9 cellular contexts compared by ENCODE assay signal in genomic region chr1:113456967-113457366, GRCh38.
DNase-seq lines count a peak whose midpoint lies in the region; ATAC-seq and TF ChIP-seq lines count a peak whose summit lies in the region.
"Had no signal": no experiment of that assay in that cellular context is flagged by ENCODE, and none has a peak within 500 bp of the region (broad histone marks: within the 10 kb centered on the region; RNA-seq: fewer than 3 reads in every experiment).

No MANE protein-coding gene starts in this region.

- DNase-seq in H4 (ENCODE audit: low spot score): peak; percentile 84
- DNase-seq in T1000 (lab: John Stamatoyannopoulos, UW): peak; percentile 37
- peak; percentile 90 to 94 for DNase-seq in foreskin fibroblast
- DNase-seq in sciatic nerve (ENCODE audit: low spot score): no peak
- DNase-seq in NCI-H2107 (lab: John Stamatoyannopoulos, UW): no peak
- DNase-seq in GM10266 (ENCODE audit: extremely low spot score): no peak
- DNase-seq in activated naive CD4-positive, alpha-beta T cell treated with Interleukin-2 at 50 U/mL for 16 hours: no peak
- DNase-seq: activated CD4-positive, alpha-beta T cell treated with anti-CD3 and anti-CD28 coated beads for 1 hour had no signal

- intact Hi-C loops in sciatic nerve (cut with DNase I): no loop called here

- ATAC-seq in sciatic nerve (peak; percentile 80), GM18517 (IDR thresholded peaks at IDR 0.05; ENCODE audit: unreplicated experiment) (no peak)

- no peak for TF ChIP-seq CTCF in foreskin fibroblast (IDR thresholded peaks at IDR 0.05; ENCODE audit: low read depth, low read length)
- TF ChIP-seq CTCF in GM10266 (IDR thresholded peaks at IDR 0.05; ENCODE audit: control insufficient read depth, insufficient read depth, low read depth, missing control alignments): no peak

- no peak overlapping the region for H3K4me3 ChIP-seq in foreskin fibroblast (ENCODE audit: low read depth in 1 of 2, low read length in 2 of 2)

Comparison
In these comparisons a context has a peak if more than half of its experiments do, and no peak if none do; other contexts are left out.
1. DNase-seq: peak in H4 (single experiment), T1000 (single experiment) and foreskin fibroblast (2 of 2); none in sciatic nerve (single experiment), NCI-H2107 (single experiment), GM10266 (single experiment) and activated naive CD4-positive, alpha-beta T cell treated with Interleukin-2 at 50 U/mL for 16 hours (single experiment).